In genomic region chr5:109844695-109845094, GRCh38 we compare ENCODE assay signal across 18 cellular contexts.
DNase-seq lines count a peak whose midpoint lies in the region; ATAC-seq and TF ChIP-seq lines count a peak whose summit lies in the region.
"Had no signal": no experiment of that assay in that cellular context is flagged by ENCODE, and none has a peak within 500 bp of the region (broad histone marks: within the 10 kb centered on the region; RNA-seq: fewer than 3 reads in every experiment).

No MANE protein-coding gene starts in this region.

- TF ChIP-seq CTCF in fibroblast of mammary gland (conservative IDR thresholded peaks at IDR 0.05; ENCODE audit: control insufficient read depth, insufficient read depth, low read depth, low read length) (no peak), psoas muscle (IDR thresholded peaks at IDR 0.05) (no peak)

- no peak overlapping the region for H3K9ac ChIP-seq in adipocyte (ENCODE audit: low read length)

- peak; percentile 58 for DNase-seq in GM04503 (ENCODE audit: low read depth)
- DNase-seq in adipocyte (ENCODE audit: low read depth), result peak; percentile 67
- DNase-seq in fibroblast of mammary gland (ENCODE audit: low read depth), result peak; percentile 80
- no peak for DNase-seq in psoas muscle
- DNase-seq in 8988T, result no peak
- DNase-seq in SW 1271 (lab: John Stamatoyannopoulos, UW), result no peak
- no peak for DNase-seq in stimulated activated CD4-positive, alpha-beta T cell treated with anti-CD3 and anti-CD28 coated beads, Interleukin-4, amount 100 ng/mL, for 1 hour
- DNase-seq: activated CD4-positive, CD25-positive, alpha-beta regulatory T cell; BE2C; GDM1; mesenchymal stem cell; NCI-H1105; NCI-H524 treated with DMSO at 0.1 percent for 48 hours; nephron progenitor cell; SHP77; T-helper 17 cell; testis had no signal

- no peaks in the 10 kb centered on the region for H3K9me3 ChIP-seq in adipocyte (ENCODE audit: control insufficient read depth, low read length)
- no peaks in the 10 kb centered on the region for H3K9me3 ChIP-seq in psoas muscle
- H3K9me3 ChIP-seq: BE2C, testis had no signal

- H3K36me3 ChIP-seq in adipocyte (ENCODE audit: control insufficient read depth, insufficient read depth, low read length, severe bottlenecking) (peaks cover 42% of the 10 kb centered on the region), psoas muscle (ENCODE audit: insufficient read depth in 1 of 2, low read depth in 1 of 2) (peaks cover 9 to 81% of the 10 kb centered on the region in 2 donors)
- H3K36me3 ChIP-seq: BE2C had no signal

- no peak overlapping the region for H3K27ac ChIP-seq in psoas muscle
- H3K27ac ChIP-seq: testis had no signal

- WGBS in psoas muscle, 3 donors, result 71 to 74% (median 73%) methylated on average over 4 of the region's 4 CpGs

- ATAC-seq in psoas muscle, result peak in 3 of 4 donors; percentile 29 to 68 (median 36)
- ATAC-seq in HG02678 (IDR thresholded peaks at IDR 0.05; ENCODE audit: unreplicated experiment), result no peak
- ATAC-seq: T-helper 17 cell had no signal

- intact Hi-C loops in psoas muscle (cut with DNase I), result loop anchor here (5.0 to 10.0 kb wide), 2 partner anchors 152 to 160 kb away; partner anchors contain the start of gene MAN2A1 (in 1 of the 2)

- H3K27me3 ChIP-seq in adipocyte (replicated peaks; ENCODE audit: control insufficient read depth, insufficient read depth, low read length), result no peaks in the 10 kb centered on the region
- H3K27me3 ChIP-seq in psoas muscle (ENCODE audit: insufficient read depth in 3 of 3, low read length in 2 of 3), result no peaks in the 10 kb centered on the region
- H3K27me3 ChIP-seq: BE2C, testis had no signal

- H3K4me1 ChIP-seq in adipocyte (ENCODE audit: control insufficient read depth, insufficient read depth, low read length) (peaks cover 10% of the 10 kb centered on the region), psoas muscle (no peaks in the 10 kb centered on the region)
- H3K4me1 ChIP-seq: BE2C, testis had no signal

- H3K4me3 ChIP-seq in adipocyte (ENCODE audit: low read length), result no peak overlapping the region
- no peak overlapping the region for H3K4me3 ChIP-seq in fibroblast of mammary gland (ENCODE audit: control insufficient read depth, low read depth, low read length)
- no peak overlapping the region for H3K4me3 ChIP-seq in psoas muscle
- H3K4me3 ChIP-seq: testis had no signal

Comparison
In these comparisons a context has a peak if more than half of its experiments do, and no peak if none do; other contexts are left out.
1. DNase-seq: peak in GM04503 (single experiment), adipocyte (single experiment) and fibroblast of mammary gland (single experiment); none in psoas muscle (0 of 2), 8988T (single experiment), SW 1271 (0 of 2) and stimulated activated CD4-positive, alpha-beta T cell treated with anti-CD3 and anti-CD28 coated beads, Interleukin-4, amount 100 ng/mL, for 1 hour (single experiment).